ENCODE assay signal across 8 cellular contexts in genomic region chr4:186727149-186727976, GRCh38. TPM values are rescaled to one million over a fixed set of nuclear protein-coding genes. Genes with fewer than 3 reads are reported as not detected.
DNase-seq lines count a peak whose midpoint lies in the region; ATAC-seq and TF ChIP-seq lines count a peak whose summit lies in the region.

No MANE protein-coding gene starts in this region.

- peaks cover 16% of the 10 kb centered on the region for H3K4me1 Mint-ChIP-seq in activated naive CD4-positive, alpha-beta T cell treated with anti-CD3 and anti-CD28 coated beads, Interleukin-2, amount 10 ng/mL, durations not matched to agents 7 days and 5 days
- peaks cover 0 to 5% of the 10 kb centered on the region in 2 donors for H3K4me1 Mint-ChIP-seq in natural killer cell treated with Interleukin-12 subunit alpha and Interleukin-12 subunit beta and Interleukin-15 and Interleukin-18, amount 100 ng/mL, for 72 hours (ENCODE audit: low read depth in 2 of 2)

- TF ChIP-seq CTCF in mammary epithelial cell (conservative IDR thresholded peaks at IDR 0.05 in 1 of 2, IDR thresholded peaks at IDR 0.05 in 1 of 2; ENCODE audit: extremely low read depth in 1 of 2, insufficient read depth in 1 of 2, low read depth in 1 of 2, low read length in 2 of 2), result no peak
- no peak for TF ChIP-seq CTCF in upper lobe of right lung (IDR thresholded peaks at IDR 0.05)

- no peaks in the 10 kb centered on the region for H3K9me3 Mint-ChIP-seq in activated naive CD4-positive, alpha-beta T cell treated with anti-CD3 and anti-CD28 coated beads, Interleukin-2, amount 10 ng/mL, durations not matched to agents 7 days and 5 days
- no peaks in the 10 kb centered on the region for H3K9me3 Mint-ChIP-seq in natural killer cell treated with Interleukin-12 subunit alpha and Interleukin-12 subunit beta and Interleukin-15 and Interleukin-18, amount 100 ng/mL, for 72 hours

- peak overlapping the region; percentile 23 for H3K4me3 Mint-ChIP-seq in activated naive CD4-positive, alpha-beta T cell treated with anti-CD3 and anti-CD28 coated beads, Interleukin-2, amount 10 ng/mL, durations not matched to agents 7 days and 5 days
- no peak overlapping the region for H3K4me3 Mint-ChIP-seq in natural killer cell treated with Interleukin-12 subunit alpha and Interleukin-12 subunit beta and Interleukin-15 and Interleukin-18, amount 100 ng/mL, for 72 hours

- dilution Hi-C loops in mammary epithelial cell (cut with HindIII; ENCODE audit: low sequenced_read_pairs), result no loop called here

- intact Hi-C loops in mammary epithelial cell (cut with micrococcal nuclease) (loop anchor here (1.0 to 10.0 kb wide), 10 partner anchors 55 to 1677 kb away; no protein-coding TSS in a partner anchor), upper lobe of right lung (cut with DNase I) (no loop called here)

- no peak for DNase-seq in activated naive CD4-positive, alpha-beta T cell treated with anti-CD3 and anti-CD28 coated beads, Interleukin-2, amount 10 ng/mL, durations not matched to agents 7 days and 5 days
- no peak for DNase-seq in activated naive CD4-positive, alpha-beta T cell treated with Interleukin-2 at 50 U/mL for 16 hours
- DNase-seq in mammary epithelial cell (no peak), medulla oblongata (ENCODE audit: extremely low spot score) (peak; percentile 27), upper lobe of right lung (no peak)
- DNase-seq in natural killer cell treated with Interleukin-12 subunit alpha and Interleukin-12 subunit beta and Interleukin-15 and Interleukin-18, amount 100 ng/mL, for 72 hours (ENCODE audit: low spot score), result no peak

- H3K27ac ChIP-seq in mammary epithelial cell (ENCODE audit: insufficient read depth, low read depth, low read length) (peak overlapping the region; percentile 99), upper lobe of right lung (peak overlapping the region; percentile 78)

- H3K27me3 ChIP-seq in mammary epithelial cell (ENCODE audit: insufficient read depth, low read length) (no peaks in the 10 kb centered on the region), upper lobe of right lung (peaks cover 13% of the 10 kb centered on the region)

- H3K4me1 ChIP-seq in mammary epithelial cell (ENCODE audit: insufficient read depth, low read length) (peaks cover 25% of the 10 kb centered on the region), upper lobe of right lung (no peaks in the 10 kb centered on the region)

- H3K27me3 Mint-ChIP-seq in activated naive CD4-positive, alpha-beta T cell treated with anti-CD3 and anti-CD28 coated beads, Interleukin-2, amount 10 ng/mL, durations not matched to agents 7 days and 5 days, result peaks cover 58% of the 10 kb centered on the region
- H3K27me3 Mint-ChIP-seq in natural killer cell treated with Interleukin-12 subunit alpha and Interleukin-12 subunit beta and Interleukin-15 and Interleukin-18, amount 100 ng/mL, for 72 hours, result peaks cover 24 to 27% of the 10 kb centered on the region in 2 donors

- BruUV-seq in mammary epithelial cell (replicated peaks; lab: Mats Ljungman, UMichigan), result TSS peak; percentile 54

- H3K9ac ChIP-seq in mammary epithelial cell (ENCODE audit: insufficient read depth, low read length), result peak overlapping the region; percentile 100

- peak overlapping the region; percentile 55 for H3K27ac Mint-ChIP-seq in activated naive CD4-positive, alpha-beta T cell treated with anti-CD3 and anti-CD28 coated beads, Interleukin-2, amount 10 ng/mL, durations not matched to agents 7 days and 5 days
- no peak overlapping the region for H3K27ac Mint-ChIP-seq in natural killer cell treated with Interleukin-12 subunit alpha and Interleukin-12 subunit beta and Interleukin-15 and Interleukin-18, amount 100 ng/mL, for 72 hours

- WGBS in mammary epithelial cell (ENCODE audit: low coverage, missing lambda C conversion rate), result 0% methylated on average over 15 of the region's 16 CpGs

- H3K36me3 ChIP-seq in mammary epithelial cell (ENCODE audit: insufficient read depth, low read length) (no peaks in the 10 kb centered on the region), upper lobe of right lung (no peaks in the 10 kb centered on the region)

- ATAC-seq in upper lobe of right lung (no peak), GM21381 (IDR thresholded peaks at IDR 0.05; ENCODE audit: unreplicated experiment) (no peak), esophagus mucosa (no peak)
- ATAC-seq in natural killer cell treated with Interleukin-12 subunit alpha and Interleukin-12 subunit beta and Interleukin-15 and Interleukin-18, amount 100 ng/mL, for 72 hours, result no peak

- peaks cover 5% of the 10 kb centered on the region for H3K36me3 Mint-ChIP-seq in activated naive CD4-positive, alpha-beta T cell treated with anti-CD3 and anti-CD28 coated beads, Interleukin-2, amount 10 ng/mL, durations not matched to agents 7 days and 5 days
- H3K36me3 Mint-ChIP-seq in natural killer cell treated with Interleukin-12 subunit alpha and Interleukin-12 subunit beta and Interleukin-15 and Interleukin-18, amount 100 ng/mL, for 72 hours, result peaks cover 5% of the 10 kb centered on the region

- peak overlapping the region; percentile 88 for H3K4me2 ChIP-seq in mammary epithelial cell (ENCODE audit: insufficient read depth, low read depth, low read length)

- in situ Hi-C loops in mammary epithelial cell (cut with MboI; ENCODE audit: low sequenced_read_pairs in 2 of 2), result loop anchor here (5.0 to 25.0 kb wide), 4 partner anchors 185 to 400 kb away; no protein-coding TSS in a partner anchor

- H3K4me3 ChIP-seq in mammary epithelial cell (replicated peaks in 1 of 3; ENCODE audit: insufficient read depth in 1 of 3, low read depth in 2 of 3, low read length in 3 of 3), result peak overlapping the region; percentile 92 to 100 (median 99)
- H3K4me3 ChIP-seq in upper lobe of right lung, result peak overlapping the region; percentile 71

- no peak overlapping the region for H2AFZ ChIP-seq in mammary epithelial cell (ENCODE audit: low read depth, low read length)

- H3K9me3 ChIP-seq in mammary epithelial cell (replicated peaks; ENCODE audit: insufficient read depth, low read length) (no peaks in the 10 kb centered on the region), upper lobe of right lung (no peaks in the 10 kb centered on the region)

- H4K20me1 ChIP-seq in mammary epithelial cell (ENCODE audit: insufficient read depth, low read length), result peaks cover 5% of the 10 kb centered on the region

- CTCF ChIA-PET in activated naive CD4-positive, alpha-beta T cell treated with anti-CD3 and anti-CD28 coated beads, Interleukin-2, amount 10 ng/mL, durations not matched to agents 7 days and 5 days (lab: Charles Lee), result no interaction called here
- CTCF ChIA-PET in mammary epithelial cell (lab: Charles Lee; ENCODE audit: low non-redundant PET), result interaction anchor here (0.5 to 0.7 kb wide), 4 partner anchors 158 to 486 kb away, joined by 3 to 9 read pairs (median 5); no protein-coding TSS in a partner anchor

- peaks cover 58% of the 10 kb centered on the region for H3K79me2 ChIP-seq in mammary epithelial cell (ENCODE audit: insufficient read depth, low read length)

RNA-seq across cellular contexts. Expression of gene FAT1, which starts 3.7 kb away (rescaled TPM):
- 1,000 to 10,000 TPM in 1 of 2 donors, 100 to 1,000 TPM in 1; 773 to 1,267 TPM for total RNA-seq in mammary epithelial cell
- 307 TPM for polyA plus RNA-seq in mammary epithelial cell
- polyA minus RNA-seq in mammary epithelial cell, result 1,946 TPM
- 84.3 TPM for total RNA-seq in upper lobe of right lung
- total RNA-seq in natural killer cell treated with Interleukin-12 subunit alpha and Interleukin-12 subunit beta and Interleukin-15 and Interleukin-18, amount 100 ng/mL, for 72 hours, result not detected
- total RNA-seq in esophagus mucosa, result 86.4 TPM

Comparison
In these comparisons a context has a peak if more than half of its experiments do, and no peak if none do; other contexts are left out.
1. RNA of gene FAT1, which starts 3.7 kb away (total RNA-seq): 773 to 1,267 TPM in mammary epithelial cell, 86.4 TPM in esophagus mucosa (single experiment) and 84.3 TPM in upper lobe of right lung (single experiment); not detected in natural killer cell treated with Interleukin-12 subunit alpha and Interleukin-12 subunit beta and Interleukin-15 and Interleukin-18, amount 100 ng/mL, for 72 hours; every median in the first group is over 10 times any median in the second.